In genomic region chr9:114155967-114156294, GRCh38 we compare ENCODE assay signal across 9 cellular contexts. TPM values are rescaled to one million over a fixed set of nuclear protein-coding genes. Genes with fewer than 3 reads are reported as not detected.
DNase-seq lines count a peak whose midpoint lies in the region; ATAC-seq, FAIRE-seq and TF ChIP-seq lines count a peak whose summit lies in the region.
"Had no signal": no experiment of that assay in that cellular context is flagged by ENCODE, and none has a peak within 500 bp of the region (broad histone marks: within the 10 kb centered on the region; RNA-seq: fewer than 3 reads in every experiment).

No MANE protein-coding gene starts in this region.

- FAIRE-seq in HTR-8/SVneo (lab: Jason Lieb, UNC), result no peak

- POLR2A ChIA-PET in A673 (lab: Charles Lee; ENCODE audit: low non-redundant PET), result no interaction called here
- POLR2A ChIA-PET in naive thymus-derived CD8-positive, alpha-beta T cell (lab: Charles Lee), result no interaction called here

- no peaks in the 10 kb centered on the region for H3K9me3 ChIP-seq in A673 (ENCODE audit: low read depth, low read length, poor library complexity, severe bottlenecking)

- peaks cover 0 to 2% (median 0%) of the 10 kb centered on the region in 9 donors for H3K9me3 Mint-ChIP-seq in naive thymus-derived CD8-positive, alpha-beta T cell

- peak overlapping the region in 8 of 10 donors; percentile 68 to 95 (median 89) for H3K4me3 Mint-ChIP-seq in naive thymus-derived CD8-positive, alpha-beta T cell

- peak overlapping the region in 1 of 10 donors; percentile 70 for H3K27ac Mint-ChIP-seq in naive thymus-derived CD8-positive, alpha-beta T cell

- H3K27me3 ChIP-seq in A673 (replicated peaks; ENCODE audit: insufficient read depth, low read depth, low read length, poor library complexity), result peaks cover 20% of the 10 kb centered on the region

- peaks cover 20 to 43% (median 25%) of the 10 kb centered on the region in 5 donors for H3K27me3 Mint-ChIP-seq in naive thymus-derived CD8-positive, alpha-beta T cell

- H3K4me1 Mint-ChIP-seq in naive thymus-derived CD8-positive, alpha-beta T cell, result peaks cover 19 to 27% (median 21%) of the 10 kb centered on the region in 4 donors

- peak in 1 of 2 donors; percentile 7 for ATAC-seq in naive thymus-derived CD8-positive, alpha-beta T cell
- ATAC-seq in HG02938 (IDR thresholded peaks at IDR 0.05; ENCODE audit: unreplicated experiment), result no peak

- H3K27ac ChIP-seq in A673 (ENCODE audit: low read depth, low read length, poor library complexity, severe bottlenecking) (peak overlapping the region; percentile 56), coronary artery (peak overlapping the region; percentile 78 to 82)

- CTCF ChIA-PET in A673 (lab: Charles Lee), result interaction anchor here (1.1 to 1.7 kb wide), 3 partner anchors 21 to 135 kb away, joined by 3 to 7 read pairs (median 5); no protein-coding TSS in a partner anchor

- peaks cover 10% of the 10 kb centered on the region for H3K4me1 ChIP-seq in A673 (ENCODE audit: insufficient read depth, low read length, poor library complexity, severe bottlenecking)

- BruUV-seq in A673 (replicated peaks; lab: Mats Ljungman, UMichigan), result no TSS peak

- H3K36me3 ChIP-seq in A673 (ENCODE audit: insufficient read depth, low read length, poor library complexity, severe bottlenecking), result no peaks in the 10 kb centered on the region

- no peaks in the 10 kb centered on the region for H3K36me3 Mint-ChIP-seq in naive thymus-derived CD8-positive, alpha-beta T cell

- TF ChIP-seq CTCF in A673 (conservative IDR thresholded peaks at IDR 0.05; ENCODE audit: low read depth, low read length) (no peak), coronary artery (IDR thresholded peaks at IDR 0.05) (no peak)

- DNase-seq in A673 (ENCODE audit: low spot score) (peak; percentile 22), coronary artery (ENCODE audit: low spot score) (no peak), NCI-H1092 (lab: John Stamatoyannopoulos, UW) (no peak), HTR-8/SVneo (ENCODE audit: insufficient read length, low spot score) (no peak), NCI-H1930 (lab: John Stamatoyannopoulos, UW) (no peak)
- no peak for DNase-seq in Jurkat, Clone E6-1 (ENCODE audit: low read depth, low spot score)
- peak in 2 of 10 donors; percentile 12 to 65 for DNase-seq in naive thymus-derived CD8-positive, alpha-beta T cell

- intact Hi-C loops in A673 (cut with micrococcal nuclease; ENCODE audit: unreplicated experiment), result loop anchor here (2.0 to 5.0 kb wide), 2 partner anchors 116 to 135 kb away; no protein-coding TSS in a partner anchor

- H3K4me3 ChIP-seq in A673 (ENCODE audit: low read depth, low read length, poor library complexity, severe bottlenecking) (peak overlapping the region; percentile 72), coronary artery (peak overlapping the region; percentile 81)
- H3K4me3 ChIP-seq in Jurkat, Clone E6-1 (ENCODE audit: low read length), result peak overlapping the region; percentile 45

RNA-seq across cellular contexts. Expression of gene COL27A1, which starts 0.6 kb away (rescaled TPM):
- total RNA-seq in A673 (2021), result 37.0 and 37.6 TPM in 2 replicates
- 13.0 TPM for polyA plus RNA-seq in Jurkat, Clone E6-1 (2012; ENCODE audit: insufficient read depth, insufficient read length)
- 1 to 10 TPM; 1.4 to 1.7 TPM for total RNA-seq in naive thymus-derived CD8-positive, alpha-beta T cell
- under 1 TPM in 1 of 3 donors, not detected in 2; 0.14 TPM for polyA plus RNA-seq in naive thymus-derived CD8-positive, alpha-beta T cell

RNA-seq across cellular contexts. Expression of gene KIF12, which starts 56.8 kb away (rescaled TPM):
- not detected in 2 replicates for total RNA-seq in A673 (2021)
- polyA plus RNA-seq in Jurkat, Clone E6-1 (2012; ENCODE audit: insufficient read depth, insufficient read length), result not detected
- not detected for total RNA-seq in naive thymus-derived CD8-positive, alpha-beta T cell
- polyA plus RNA-seq in naive thymus-derived CD8-positive, alpha-beta T cell, result not detected
- total RNA-seq: NCI-H460 had no signal

Comparison
In these comparisons a context has a peak if more than half of its experiments do, and no peak if none do; other contexts are left out.
1. RNA of gene COL27A1, which starts 0.6 kb away (total RNA-seq): 37.0 to 37.6 TPM in A673; 1.4 to 1.7 TPM in naive thymus-derived CD8-positive, alpha-beta T cell; every median in the first group is over 10 times any median in the second.
2. Peak in every context shown above with its lines, with median percentiles within 50 percentile points of each other: H3K4me3 ChIP-seq.